Comparison of ENCODE assay signal across 8 cellular contexts in the genomic region with DNA sequence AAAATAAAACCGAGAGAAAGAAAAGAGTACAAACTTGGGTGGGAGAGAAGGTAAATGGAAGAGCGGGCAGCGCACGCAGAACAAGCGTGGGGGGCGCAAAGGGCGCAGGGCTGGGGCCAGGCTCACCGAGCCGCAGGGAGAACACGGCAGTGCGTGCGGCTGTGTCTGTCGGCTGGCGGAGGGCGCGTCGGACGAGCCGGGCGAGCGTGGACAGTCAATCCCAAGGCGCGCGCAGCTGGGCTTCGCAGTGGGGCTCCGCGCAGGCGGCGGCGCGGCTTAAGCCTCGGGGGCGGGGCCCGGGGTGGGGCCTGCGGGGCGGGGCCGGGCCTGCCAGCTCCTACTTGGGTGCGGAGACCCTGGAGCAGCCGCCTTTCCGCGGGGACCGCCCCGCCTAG. TPM values are rescaled to one million over a fixed set of nuclear protein-coding genes. Genes with fewer than 3 reads are reported as not detected.
A peak's percentile ranks its signal among the peaks of the same experiment; 100 is the strongest.
DNase-seq lines count a peak whose midpoint lies in the region; ATAC-seq and TF ChIP-seq lines count a peak whose summit lies in the region.

A gene with protein sequence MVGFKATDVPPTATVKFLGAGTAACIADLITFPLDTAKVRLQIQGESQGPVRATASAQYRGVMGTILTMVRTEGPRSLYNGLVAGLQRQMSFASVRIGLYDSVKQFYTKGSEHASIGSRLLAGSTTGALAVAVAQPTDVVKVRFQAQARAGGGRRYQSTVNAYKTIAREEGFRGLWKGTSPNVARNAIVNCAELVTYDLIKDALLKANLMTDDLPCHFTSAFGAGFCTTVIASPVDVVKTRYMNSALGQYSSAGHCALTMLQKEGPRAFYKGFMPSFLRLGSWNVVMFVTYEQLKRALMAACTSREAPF (minus strand): TSS at position 249 of the 395 bp plus-strand sequence. CDS start 4,465 bp downstream, outside the sequence.

- peak within 1 kb of the TSS; percentile 95 for H2AFZ ChIP-seq in GM23338

- peak within 1 kb of the TSS; percentile 94 for H3K4me3 Mint-ChIP-seq in GM23338

- H3K36me3 ChIP-seq in GM23338 (ENCODE audit: insufficient read depth): peaks cover 11% of the 10 kb centered on the region
- peaks cover 25% of the 10 kb centered on the region for H3K36me3 ChIP-seq in SJCRH30

- ATAC-seq in GM23338: peak; percentile 71

- no peaks in the 10 kb centered on the region for H3K9me2 ChIP-seq in GM23338 (ENCODE audit: insufficient read depth)

- H4K20me1 ChIP-seq in GM23338 (replicated peaks; ENCODE audit: insufficient read depth): peaks cover 13% of the 10 kb centered on the region

- no peak for TF ChIP-seq CTCF in GM23338 (conservative IDR thresholded peaks at IDR 0.05; ENCODE audit: low read depth in 2 of 2)

- no peaks in the 10 kb centered on the region; the same call in 1 of the 3 replicates for H3K9me3 Mint-ChIP-seq in GM23338

- peaks cover 20% of the 10 kb centered on the region for H3K27me3 Mint-ChIP-seq in GM23338 (ENCODE audit: insufficient read depth, low read depth, poor library complexity)

- peaks cover 33% of the 10 kb centered on the region for H3K4me1 Mint-ChIP-seq in GM23338

- H3K4me2 ChIP-seq in GM23338: peak within 1 kb of the TSS; percentile 100

- H3K4me3 ChIP-seq in GM23338 (peak within 1 kb of the TSS; percentile 98), SJCRH30 (peak within 1 kb of the TSS; percentile 71)

- H3K27ac ChIP-seq in GM23338 (ENCODE audit: low read depth): peak within 1 kb of the TSS; percentile 97
- H3K27ac ChIP-seq in SJCRH30: peak within 1 kb of the TSS; percentile 97

- H3F3A ChIP-seq in GM23338 (replicated peaks; ENCODE audit: low read depth): peaks cover 5% of the 10 kb centered on the region; the same call in 1 of the 2 replicates

- peaks cover 14% of the 10 kb centered on the region for H3K79me2 ChIP-seq in GM23338 (replicated peaks; ENCODE audit: insufficient read depth)

- peak; percentile 92 for DNase-seq in Daoy (ENCODE audit: low read depth)
- DNase-seq in GM23338 (ENCODE audit: low spot score): peak; percentile 84
- DNase-seq in M059J (ENCODE audit: low read depth): no peak
- peak; percentile 94 for DNase-seq in SJCRH30
- DNase-seq in activated gamma-delta T cell treated with anti-CD3 and anti-CD28 coated beads, Interleukin-2, amount 50 U/mL, for 16 hours (ENCODE audit: low read depth): peak; percentile 69
- DNase-seq in germinal center (ENCODE audit: low spot score): peak; percentile 88
- peak in 53 of 56 donors; percentile 37 to 93 (median 76) for DNase-seq in nucleus accumbens (lab: John Stamatoyannopoulos, UW)
- DNase-seq in superior temporal gyrus (ENCODE audit: extremely low spot score): peak; percentile 65

- peaks cover 32% of the 10 kb centered on the region for H3K4me1 ChIP-seq in GM23338 (ENCODE audit: insufficient read depth)
- peaks cover 7% of the 10 kb centered on the region; the same call in 1 of the 2 replicates for H3K4me1 ChIP-seq in SJCRH30

- H3K9me3 ChIP-seq in SJCRH30 (replicated peaks): no peaks in the 10 kb centered on the region

- H3K27me3 ChIP-seq in GM23338 (ENCODE audit: insufficient read depth) (no peaks in the 10 kb centered on the region), SJCRH30 (no peaks in the 10 kb centered on the region)

- peaks cover 44% of the 10 kb centered on the region for H3K36me3 Mint-ChIP-seq in GM23338 (ENCODE audit: low read depth)

- H3K27ac Mint-ChIP-seq in GM23338: peak within 1 kb of the TSS; percentile 98

TF ChIP-seq in GM23338, 12 proteins besides CTCF, POLR2A, EP300 and RAD21:
- TF ChIP-seq POLR2AphosphoS5 (IDR thresholded peaks at IDR 0.05; ENCODE audit: low read depth) (peak; percentile 74; the same call in 1 of the 2 replicates), EZH2phosphoT487 (IDR thresholded peaks at IDR 0.05; ENCODE audit: unreplicated experiment) (no peak)

RNA-seq across cellular contexts. Expression of the gene that starts here (rescaled TPM):
- 13.7 and 27.2 TPM in 2 replicates for total RNA-seq in Daoy (2014; rRNA removed; shearing (Covaris generic))
- 69.8 and 76.9 TPM in 2 replicates for total RNA-seq in GM23338 (2014; rRNA removed; shearing (Covaris generic))
- 59.4 and 60.1 TPM in 2 replicates for polyA plus RNA-seq in GM23338 (2016; fragmentation: Nextera tagmentation; extraction: Ambion mirVana)
- 21.4 and 28.0 TPM in 2 replicates for total RNA-seq in M059J (2014; rRNA removed; shearing (Covaris generic))
- total RNA-seq in SJCRH30 (2014; rRNA removed; shearing (Covaris generic)): 25.8 and 28.8 TPM in 2 replicates
